ENCODE assay signal across 28 cellular contexts in the genomic region with DNA sequence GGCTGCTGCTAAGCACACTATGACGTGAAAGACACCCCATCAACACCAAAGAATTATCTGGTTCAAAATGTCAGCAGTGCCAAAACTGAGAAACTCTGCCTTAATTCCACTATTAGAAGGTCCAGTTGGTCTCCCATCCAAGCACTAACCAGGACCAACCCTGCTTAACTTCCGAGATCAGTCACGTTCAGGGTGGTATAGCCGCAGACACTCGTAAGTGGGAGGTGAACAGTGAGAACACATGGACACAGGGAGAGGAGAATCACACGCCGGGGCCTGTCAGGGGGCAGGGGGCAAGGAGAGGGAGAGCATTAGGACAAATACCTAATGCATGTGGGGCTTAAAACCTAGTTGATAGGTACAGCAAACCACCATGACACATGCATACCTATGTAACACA.
A peak's percentile ranks its signal among the peaks of the same experiment; 100 is the strongest.
DNase-seq lines count a peak whose midpoint lies in the region; ATAC-seq, FAIRE-seq and TF ChIP-seq lines count a peak whose summit lies in the region.
"Had no signal": no experiment of that assay in that cellular context is flagged by ENCODE, and none has a peak within 500 bp of the region (broad histone marks: within the 10 kb centered on the region; RNA-seq: fewer than 3 reads in every experiment).

No MANE protein-coding gene starts in this region.

- no peak overlapping the region for H3K56ac ChIP-seq in H1 (replicated peaks; ENCODE audit: insufficient read length, low read depth, low read length)

- H3K9ac ChIP-seq in H1 (replicated peaks in 1 of 4; ENCODE audit: extremely low read depth in 1 of 4, low read depth in 3 of 4, low read length in 3 of 4) = no peak overlapping the region
- H3K9ac ChIP-seq: BLaER1 had no signal

- no peak overlapping the region for H4K8ac ChIP-seq in H1 (ENCODE audit: extremely low read depth, insufficient read depth, low read length)

- H2BK120ac ChIP-seq in H1 (replicated peaks; ENCODE audit: low read depth, low read length) = no peak overlapping the region

- no peak overlapping the region for H2BK5ac ChIP-seq in H1 (ENCODE audit: low read depth, low read length)

- H3K18ac ChIP-seq in H1 (ENCODE audit: extremely low read depth, low read length) = no peak overlapping the region

- no peak overlapping the region for H2AK5ac ChIP-seq in H1 (ENCODE audit: low read depth, low read length)

- H3K27ac ChIP-seq in H1 (ENCODE audit: low read depth, low read length) (no peak overlapping the region), esophagus muscularis mucosa (replicated peaks in 1 of 4) (no peak overlapping the region)
- H3K27ac ChIP-seq: BLaER1 had no signal

- CTCF ChIA-PET in H1 (lab: Charles Lee; ENCODE audit: partially characterized antibody) = interaction anchor here (1.2 kb wide), 1 partner anchor 41 kb away, joined by 3 read pairs; no protein-coding TSS in a partner anchor

- H3K9me3 Mint-ChIP-seq in brain = peaks cover 5 to 39% (median 19%) of the 10 kb centered on the region in 5 experiments

- peaks cover 19% of the 10 kb centered on the region for H3K4me1 Mint-ChIP-seq in brain
- H3K4me1 Mint-ChIP-seq: CD14-positive monocyte; CD4-positive, alpha-beta memory T cell; CD4-positive, CD25-positive, alpha-beta regulatory T cell; CD8-positive, alpha-beta memory T cell had no signal

- H2BK15ac ChIP-seq in H1 (ENCODE audit: low read length) = no peak overlapping the region

- no peak overlapping the region for H2BK20ac ChIP-seq in H1 (ENCODE audit: low read length)

- no peaks in the 10 kb centered on the region for H3K79me1 ChIP-seq in H1 (ENCODE audit: low read depth, low read length)

- H3K23me2 ChIP-seq in H1 (ENCODE audit: low read depth, low read length) = no peaks in the 10 kb centered on the region

- no peak overlapping the region for H3K4me3 ChIP-seq in H1 (ENCODE audit: extremely low read depth in 1 of 4, insufficient read depth in 2 of 4, low read depth in 3 of 4, low read length in 4 of 4)
- no peak overlapping the region for H3K4me3 ChIP-seq in esophagus muscularis mucosa
- H3K4me3 ChIP-seq: BLaER1, GM12878 had no signal

- no peak for FAIRE-seq in H1 (lab: Jason Lieb, UNC)
- no peak for FAIRE-seq in urothelium cell line (lab: Jason Lieb, UNC)
- FAIRE-seq: A204.1, GM12878, GM12892, GM18507 had no signal

- POLR2A ChIA-PET in H1 (lab: Charles Lee; ENCODE audit: partially characterized antibody) = no interaction called here

- no peak for TF ChIP-seq RAD21 in H1 (IDR thresholded peaks at IDR 0.05 in 1 of 2, conservative IDR thresholded peaks at IDR 0.05 in 1 of 2; ENCODE audit: low read depth in 2 of 2, low read length in 2 of 2)

- H3K27ac Mint-ChIP-seq in brain = peak overlapping the region in 3 of 5 experiments; percentile 0 to 100 (median 23)
- H3K27ac Mint-ChIP-seq: CD14-positive monocyte; CD4-positive, alpha-beta memory T cell; CD4-positive, CD25-positive, alpha-beta regulatory T cell; CD8-positive, alpha-beta memory T cell had no signal

- H4K20me1 ChIP-seq in H1 (replicated peaks in 1 of 2; ENCODE audit: control insufficient read depth in 1 of 2, insufficient read depth in 2 of 2, low read length in 2 of 2) = no peaks in the 10 kb centered on the region
- H4K20me1 ChIP-seq: BLaER1 had no signal

- TF ChIP-seq CTCF in brain (conservative IDR thresholded peaks at IDR 0.05) = no peak
- no peak for TF ChIP-seq CTCF in H1 (IDR thresholded peaks at IDR 0.05; ENCODE audit: control extremely low read depth in 1 of 3, insufficient read depth in 1 of 3, low read depth in 1 of 3, low read length in 3 of 3)
- no peak for TF ChIP-seq CTCF in esophagus muscularis mucosa (IDR thresholded peaks at IDR 0.05)

- TF ChIP-seq EP300 in H1 (IDR thresholded peaks at IDR 0.05; ENCODE audit: borderline replicate concordance in 1 of 2, low read depth in 2 of 2, low read length in 2 of 2) = no peak
- TF ChIP-seq EP300 in esophagus muscularis mucosa (IDR thresholded peaks at IDR 0.05) = no peak

- no peak overlapping the region for H4K91ac ChIP-seq in H1 (replicated peaks; ENCODE audit: insufficient read length, low read length)

- no peak overlapping the region for H3K14ac ChIP-seq in H1 (ENCODE audit: insufficient read length)

- H3K36me3 ChIP-seq in H1 (ENCODE audit: control insufficient read depth in 2 of 4, insufficient read depth in 4 of 4, low read length in 3 of 4) (no peaks in the 10 kb centered on the region), esophagus muscularis mucosa (no peaks in the 10 kb centered on the region)
- H3K36me3 ChIP-seq: BE2C, BLaER1 had no signal

- no peaks in the 10 kb centered on the region for H3K79me2 ChIP-seq in H1 (ENCODE audit: control insufficient read depth in 1 of 2, insufficient read depth in 2 of 2, low read length in 2 of 2)

- no peak overlapping the region for H3K4ac ChIP-seq in H1 (replicated peaks; ENCODE audit: insufficient read length, low read depth, low read length)

- no peak overlapping the region for H2AFZ ChIP-seq in H1 (ENCODE audit: low read length)

- no peaks in the 10 kb centered on the region for H3K27me3 Mint-ChIP-seq in brain

- no peak for ATAC-seq in HG02610 (IDR thresholded peaks at IDR 0.05; ENCODE audit: unreplicated experiment)
- ATAC-seq: GM12878 had no signal

- H3K9me3 ChIP-seq in H1 (ENCODE audit: insufficient read depth in 2 of 2, low read depth in 1 of 2, low read length in 1 of 2) (no peaks in the 10 kb centered on the region), esophagus muscularis mucosa (peaks cover 0 to 5% (median 0%) of the 10 kb centered on the region in 4 donors)
- H3K9me3 ChIP-seq: BE2C had no signal

- TF ChIP-seq POLR2A in H1 (IDR thresholded peaks at IDR 0.05; ENCODE audit: control extremely low read depth in 1 of 2, low read depth in 2 of 2, low read length in 2 of 2) = no peak
- TF ChIP-seq POLR2A in esophagus muscularis mucosa (IDR thresholded peaks at IDR 0.05; ENCODE audit: low read depth) = no peak

- 91% methylated on average over 7 of the region's 7 CpGs; no CpG with 5 or more reads in 1 of the 2 experiments for WGBS in H1 (ENCODE audit: extremely low coverage in 1 of 2, insufficient coverage in 1 of 2, insufficient read length in 1 of 2, insufficient replicate concordance in 2 of 2, low coverage in 1 of 2, low lambda C conversion rate in 2 of 2, missing lambda C conversion rate in 1 of 2), 2 experiments
- WGBS in esophagus muscularis mucosa = 90% methylated on average over 7 of the region's 7 CpGs

- H3K36me3 Mint-ChIP-seq in brain = peaks cover 10% of the 10 kb centered on the region
- H3K36me3 Mint-ChIP-seq: CD14-positive monocyte; CD4-positive, CD25-positive, alpha-beta regulatory T cell had no signal

- H3K23ac ChIP-seq in H1 (ENCODE audit: insufficient read length) = no peak overlapping the region

- H2BK12ac ChIP-seq in H1 (ENCODE audit: low read depth, low read length) = no peak overlapping the region

- H3K27me3 ChIP-seq in H1 (replicated peaks in 1 of 4; ENCODE audit: control insufficient read depth in 3 of 4, extremely low read depth in 1 of 4, insufficient read depth in 3 of 4, low read length in 3 of 4) (no peaks in the 10 kb centered on the region), esophagus muscularis mucosa (no peaks in the 10 kb centered on the region)
- H3K27me3 ChIP-seq: BE2C, BLaER1 had no signal

- H3K4me3 Mint-ChIP-seq in brain = no peak overlapping the region
- H3K4me3 Mint-ChIP-seq: CD14-positive monocyte; CD4-positive, alpha-beta memory T cell; CD4-positive, CD25-positive, alpha-beta regulatory T cell; CD8-positive, alpha-beta memory T cell had no signal

- DNase-seq in H1 (ENCODE audit: low read depth in 1 of 2, low spot score in 2 of 2) (peak in 1 of 2 experiments; percentile 43), esophagus muscularis mucosa (ENCODE audit: extremely low spot score) (peak; percentile 55), NCI-H345 (lab: John Stamatoyannopoulos, UW) (no peak), NCI-H82 treated with DMSO at 0.1 percent for 48 hours (lab: John Stamatoyannopoulos, UW; ENCODE audit: unreplicated experiment) (no peak), urothelium cell line (ENCODE audit: low spot score) (no peak)
- DNase-seq: 8988T; ACHN; BE2C; C1 segment of cervical spinal cord; CD4-positive, alpha-beta memory T cell; CD4-positive, CD25-positive, alpha-beta regulatory T cell; CD8-positive, alpha-beta memory T cell; COR-L47; DMS 273 treated with DMSO at 0.1 percent for 48 hours; DMS153; DMS53; DMS79; DND-41; EL; GDM1 had no signal

- no peak overlapping the region for H4K5ac ChIP-seq in H1 (ENCODE audit: insufficient read length, low read depth, low read length)

- no peak overlapping the region for H3K4me2 ChIP-seq in H1 (ENCODE audit: insufficient read depth in 1 of 2, low read depth in 2 of 2, low read length in 2 of 2)
- H3K4me2 ChIP-seq: BLaER1 had no signal

- H3K4me1 ChIP-seq in H1 (replicated peaks in 1 of 4; ENCODE audit: control insufficient read depth in 3 of 4, insufficient read depth in 4 of 4, low read length in 3 of 4) (no peaks in the 10 kb centered on the region), esophagus muscularis mucosa (no peaks in the 10 kb centered on the region)
- H3K4me1 ChIP-seq: BE2C, BLaER1 had no signal

- intact Hi-C loops in esophagus muscularis mucosa (cut with DNase I) = no loop called here

TF ChIP-seq in H1, 55 proteins besides CTCF, POLR2A, EP300 and RAD21:
- TF ChIP-seq TBP (IDR thresholded peaks at IDR 0.05; ENCODE audit: low read depth, low read length) = peak; percentile 76
- TF ChIP-seq CHD1 (IDR thresholded peaks at IDR 0.05; ENCODE audit: low read depth, low read length) = no peak
